In the genomic region with DNA sequence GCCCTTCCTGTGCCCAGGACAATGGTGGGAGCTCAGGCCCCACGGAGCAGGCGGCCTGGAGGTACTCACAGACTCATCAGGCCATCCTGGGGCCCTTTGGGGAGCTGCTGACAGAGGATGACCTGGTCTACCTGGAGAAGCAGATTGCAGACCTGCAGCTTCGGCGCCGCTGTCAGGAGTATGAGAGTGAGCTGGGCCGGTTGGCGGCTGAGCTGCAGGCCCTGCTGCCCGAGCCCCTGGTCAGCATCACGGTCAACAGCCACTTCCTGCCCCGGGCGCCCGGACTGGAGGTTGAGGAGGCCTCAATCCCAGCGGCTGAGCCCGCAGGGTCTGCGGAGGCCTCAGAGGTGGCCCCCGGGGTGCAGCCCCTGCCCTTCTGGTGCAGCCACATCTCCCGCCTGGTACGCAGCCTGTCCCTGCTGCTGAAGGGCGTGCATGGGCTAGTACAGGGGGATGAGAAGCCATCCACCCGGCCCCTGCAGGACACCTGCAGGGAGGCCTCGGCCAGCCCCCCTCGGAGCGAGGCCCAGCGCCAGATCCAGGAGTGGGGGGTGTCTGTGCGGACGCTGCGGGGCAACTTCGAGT, we compare ENCODE assay signal across 20 cellular contexts. TPM values are rescaled to one million over a fixed set of nuclear protein-coding genes. Genes with fewer than 3 reads are reported as not detected.
"Had no signal": no experiment of that assay in that cellular context is flagged by ENCODE, and none has a peak within 500 bp of the region (broad histone marks: within the 10 kb centered on the region; RNA-seq: fewer than 3 reads in every experiment).

No MANE protein-coding gene starts in this region.

- H3K27ac Mint-ChIP-seq: activated CD8-positive, alpha-beta T cell treated with anti-CD3 and anti-CD28 coated beads, Interleukin-2, amount 10 ng/mL, durations not matched to agents 7 days and 5 days; activated naive CD4-positive, alpha-beta T cell treated with anti-CD3 and anti-CD28 coated beads, Interleukin-2, amount 50 U/mL, for 24 hours; dendritic cell treated with granulocyte-macrophage colony-stimulating factor and Interleukin-4, amounts not matched to agents 40 ng/mL and 50 ng/mL, for 4 days; naive B cell had no signal

- H3K4me1 ChIP-seq: body of pancreas, foreskin keratinocyte, pancreas had no signal

- H3K27me3 Mint-ChIP-seq: activated naive CD4-positive, alpha-beta T cell treated with anti-CD3 and anti-CD28 coated beads, Interleukin-2, amount 50 U/mL, for 24 hours; dendritic cell treated with granulocyte-macrophage colony-stimulating factor and Interleukin-4, amounts not matched to agents 40 ng/mL and 50 ng/mL, for 4 days; naive B cell had no signal

- H3K36me3 ChIP-seq: cardiac muscle cell, pancreas, upper lobe of left lung had no signal

- H3K4me3 Mint-ChIP-seq: activated CD8-positive, alpha-beta T cell treated with anti-CD3 and anti-CD28 coated beads, Interleukin-2, amount 10 ng/mL, durations not matched to agents 7 days and 5 days; activated naive CD4-positive, alpha-beta T cell treated with anti-CD3 and anti-CD28 coated beads, Interleukin-2, amount 50 U/mL, for 24 hours; dendritic cell treated with granulocyte-macrophage colony-stimulating factor and Interleukin-4, amounts not matched to agents 40 ng/mL and 50 ng/mL, for 4 days; naive B cell had no signal

- DNase-seq: activated CD4-positive, alpha-beta T cell treated with anti-CD3 and anti-CD28 coated beads for 1 hour; activated CD4-positive, alpha-beta T cell treated with anti-CD3 and anti-CD28 coated beads, Interleukin-2, amount 50 U/mL, for 1 hour; activated CD8-positive, alpha-beta T cell treated with anti-CD3 and anti-CD28 coated beads, Interleukin-2, amount 10 ng/mL, durations not matched to agents 7 days and 5 days; activated gamma-delta T cell treated with Interleukin-2 at 50 U/mL for 16 hours; anterior cingulate cortex; body of pancreas; effector CD4-positive, alpha-beta T cell; foreskin keratinocyte; kidney glomerular epithelial cell; mesendoderm; naive B cell; stimulated activated CD4-positive, alpha-beta T cell treated with anti-CD3 and anti-CD28 coated beads, Interleukin-4, amount 100 ng/mL, for 1 hour; stimulated activated naive CD4-positive, alpha-beta T cell; T-helper 9 cell had no signal

- H3K9me3 Mint-ChIP-seq: activated naive CD4-positive, alpha-beta T cell treated with anti-CD3 and anti-CD28 coated beads, Interleukin-2, amount 50 U/mL, for 24 hours; dendritic cell treated with granulocyte-macrophage colony-stimulating factor and Interleukin-4, amounts not matched to agents 40 ng/mL and 50 ng/mL, for 4 days; naive B cell had no signal

- H3K36me3 Mint-ChIP-seq: activated naive CD4-positive, alpha-beta T cell treated with anti-CD3 and anti-CD28 coated beads, Interleukin-2, amount 50 U/mL, for 24 hours; naive B cell had no signal

- H3K4me1 Mint-ChIP-seq: activated naive CD4-positive, alpha-beta T cell treated with anti-CD3 and anti-CD28 coated beads, Interleukin-2, amount 50 U/mL, for 24 hours; naive B cell had no signal

- H3K4me3 ChIP-seq: body of pancreas, cardiac muscle cell, pancreas, upper lobe of left lung had no signal

- H3K9me3 ChIP-seq: body of pancreas, pancreas, upper lobe of left lung had no signal

- ATAC-seq: activated CD8-positive, alpha-beta T cell treated with anti-CD3 and anti-CD28 coated beads, Interleukin-2, amount 10 ng/mL, durations not matched to agents 7 days and 5 days; body of pancreas; foreskin keratinocyte; pancreas had no signal

RNA-seq across cellular contexts. Expression of a gene that starts 8.3 kb away (rescaled TPM):
- total RNA-seq: activated CD8-positive, alpha-beta T cell treated with anti-CD3 and anti-CD28 coated beads, Interleukin-2, amount 10 ng/mL, durations not matched to agents 7 days and 5 days; foreskin keratinocyte; T-helper 1 cell treated with Interleukin-12 subunit alpha and Interleukin-12 subunit beta and Interleukin-4 antibody, amounts not matched to agents 30 ng/mL and 1 ng/mL, for 36 hours had no signal

RNA-seq across cellular contexts. Expression of a gene that starts 28.6 kb away (rescaled TPM):
- total RNA-seq: T-helper 1 cell treated with Interleukin-12 subunit alpha and Interleukin-12 subunit beta and Interleukin-4 antibody, amounts not matched to agents 30 ng/mL and 1 ng/mL, for 36 hours had no signal

RNA-seq across cellular contexts. Expression of a gene that starts 30.1 kb away (rescaled TPM):
- total RNA-seq: body of pancreas had no signal
